2 cellular contexts compared by ENCODE assay signal in genomic region chr13:38980628-38981078, GRCh38.
A peak's percentile ranks its signal among the peaks of the same experiment; 100 is the strongest.
TF ChIP-seq lines count a peak whose summit lies in the region.

No MANE protein-coding gene starts in this region.

TF ChIP-seq in SK-N-SH, 30 proteins besides CTCF, POLR2A, EP300 and RAD21 (continued from another document):
- no peak for TF ChIP-seq USF2 (IDR thresholded peaks at IDR 0.05; ENCODE audit: borderline replicate concordance, low read depth, low read length)
- TF ChIP-seq TEAD4 (IDR thresholded peaks at IDR 0.05; ENCODE audit: borderline replicate concordance, insufficient read depth), result no peak
- no peak for TF ChIP-seq REST (IDR thresholded peaks at IDR 0.05; ENCODE audit: low read depth, low read length)
- no peak for TF ChIP-seq ZBTB33 (IDR thresholded peaks at IDR 0.05; ENCODE audit: borderline replicate concordance, low read depth)
- TF ChIP-seq MEF2A (IDR thresholded peaks at IDR 0.05; ENCODE audit: borderline replicate concordance, low read depth), result no peak
- TF ChIP-seq NFIC (IDR thresholded peaks at IDR 0.05; ENCODE audit: borderline replicate concordance), result no peak
- TF ChIP-seq ELF1 (IDR thresholded peaks at IDR 0.05), result no peak
- TF ChIP-seq FOXJ3 (CRISPR knock-in tag; IDR thresholded peaks at IDR 0.05), result peak; percentile 67; the same call in 1 of the 2 replicates
- TF ChIP-seq POLR2AphosphoS5 (IDR thresholded peaks at IDR 0.05; ENCODE audit: low read depth, low read length), result no peak
- TF ChIP-seq TCF12 (IDR thresholded peaks at IDR 0.05), result no peak
- no peak for TF ChIP-seq JUND (IDR thresholded peaks at IDR 0.05)
- peak; percentile 15; the same call in 1 of the 2 replicates for TF ChIP-seq GATA2 (CRISPR knock-in tag; IDR thresholded peaks at IDR 0.05)

TF ChIP-seq in SK-N-SH treated with all-trans-retinoic acid at 6 μM for 48 hours, 23 proteins besides CTCF, POLR2A, EP300 and RAD21 (continued from another document):
- TF ChIP-seq PATZ1 (CRISPR knock-in tag; IDR thresholded peaks at IDR 0.05; ENCODE audit: borderline replicate concordance), result no peak
- TF ChIP-seq CSRNP3 (CRISPR knock-in tag; IDR thresholded peaks at IDR 0.05), result no peak
- TF ChIP-seq TSHZ2 (CRISPR knock-in tag; IDR thresholded peaks at IDR 0.05), result no peak
- no peak for TF ChIP-seq ARNTL (CRISPR knock-in tag; IDR thresholded peaks at IDR 0.05; ENCODE audit: borderline replicate concordance, low read depth)
- TF ChIP-seq GLIS3 (CRISPR knock-in tag; IDR thresholded peaks at IDR 0.05), result no peak
- no peak for TF ChIP-seq ZC3H10 (CRISPR knock-in tag; IDR thresholded peaks at IDR 0.05)
- TF ChIP-seq PPARA (CRISPR knock-in tag; IDR thresholded peaks at IDR 0.05; ENCODE audit: borderline replicate concordance), result no peak
- TF ChIP-seq ESRRG (CRISPR knock-in tag; IDR thresholded peaks at IDR 0.05), result no peak
- TF ChIP-seq ZFP3 (CRISPR knock-in tag; IDR thresholded peaks at IDR 0.05), result no peak
- no peak for TF ChIP-seq RARB (CRISPR knock-in tag; IDR thresholded peaks at IDR 0.05)
- no peak for TF ChIP-seq OSR1 (CRISPR knock-in tag; IDR thresholded peaks at IDR 0.05)
- no peak for TF ChIP-seq POU6F1 (CRISPR knock-in tag; IDR thresholded peaks at IDR 0.05; ENCODE audit: borderline replicate concordance, low read depth)
- TF ChIP-seq ZFP30 (CRISPR knock-in tag; IDR thresholded peaks at IDR 0.05), result no peak
